1 cellular context compared by ENCODE assay signal in the genomic region with DNA sequence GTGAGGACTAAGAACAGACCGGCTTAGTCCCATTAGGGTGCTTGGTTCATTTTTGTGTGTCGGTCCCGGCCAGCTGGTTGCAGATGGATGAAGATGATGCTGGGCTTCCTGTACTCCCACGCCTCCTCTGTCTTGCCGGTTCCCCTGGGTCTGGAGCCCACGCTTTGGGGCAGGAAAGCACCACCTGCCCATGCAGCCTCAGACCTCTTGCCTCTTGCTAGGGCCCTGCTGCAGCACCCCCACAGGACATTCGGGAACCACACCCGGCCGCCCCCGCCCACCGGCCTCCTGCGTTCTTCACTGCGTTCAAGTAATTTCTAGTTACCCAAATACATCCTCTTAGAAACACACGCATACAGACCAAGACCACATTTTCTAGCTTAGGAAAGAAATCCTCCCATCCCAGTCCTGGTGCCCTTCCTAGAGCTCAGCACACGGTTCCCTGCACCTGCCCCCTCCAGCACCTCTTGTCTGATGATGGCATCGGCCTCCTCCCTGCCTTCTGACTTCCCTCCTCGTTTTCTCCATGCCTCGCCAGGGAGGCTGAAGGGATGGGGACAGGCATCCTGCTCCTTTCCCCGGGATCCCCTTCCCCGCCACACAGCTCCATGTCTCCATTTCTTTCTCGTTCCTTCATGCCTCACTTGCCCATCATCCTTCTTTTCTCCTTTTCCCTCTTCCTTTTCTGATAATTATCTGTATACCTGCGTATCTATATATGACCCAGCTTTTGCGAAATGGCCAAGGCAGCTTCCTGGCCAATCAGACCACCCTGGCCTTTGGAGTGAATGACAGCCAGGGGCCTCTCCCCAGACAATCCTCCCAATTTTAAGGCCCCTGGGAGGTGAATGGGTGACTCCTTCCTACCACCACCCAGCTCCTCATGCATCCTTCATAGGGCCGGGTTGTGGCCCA.
A peak's percentile ranks its signal among the peaks of the same experiment; 100 is the strongest.
TF ChIP-seq lines count a peak whose summit lies in the region.

No MANE protein-coding gene starts in this region.

TF ChIP-seq in K562, 482 proteins besides CTCF, POLR2A, EP300 and RAD21:
- no peak for TF ChIP-seq HDAC1 (IDR thresholded peaks at IDR 0.05)
- TF ChIP-seq RBFOX2 (IDR thresholded peaks at IDR 0.05; ENCODE audit: low read depth, low read length), result no peak
- TF ChIP-seq EGR1 (conservative IDR thresholded peaks at IDR 0.05), result 0 out of 2 replicates have a peak, but pooled peaks have one; percentile 11
